Comparison of ENCODE assay signal across 19 cellular contexts in the genomic region with DNA sequence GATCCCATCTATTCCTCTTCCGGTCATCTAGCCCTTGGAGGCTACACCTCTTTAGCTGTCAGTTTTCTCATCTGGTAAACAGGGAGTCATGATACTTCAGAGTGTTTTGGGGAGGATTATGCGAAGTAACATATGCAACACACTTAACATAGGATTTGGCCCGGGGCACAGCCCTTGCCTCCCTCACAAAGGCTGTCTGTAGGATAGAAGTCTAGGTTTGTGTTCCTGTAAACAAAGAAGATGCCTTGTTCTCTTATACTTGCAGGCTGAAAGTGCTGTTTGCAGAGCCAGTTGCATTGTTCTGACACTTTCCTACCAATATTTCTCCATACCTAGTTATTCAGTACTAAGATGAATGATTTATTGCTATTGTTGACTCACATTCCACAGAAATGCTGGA. TPM values are rescaled to one million over a fixed set of nuclear protein-coding genes. Genes with fewer than 3 reads are reported as not detected.
DNase-seq lines count a peak whose midpoint lies in the region; ATAC-seq and TF ChIP-seq lines count a peak whose summit lies in the region.
"Had no signal": no experiment of that assay in that cellular context is flagged by ENCODE, and none has a peak within 500 bp of the region (broad histone marks: within the 10 kb centered on the region; RNA-seq: fewer than 3 reads in every experiment).

No MANE protein-coding gene starts in this region.

- DNase-seq in SK-N-MC (ENCODE audit: low read depth, low spot score) = no peak
- DNase-seq in islet precursor cell = peak; percentile 64
- DNase-seq in smooth muscle cell (lab: John Stamatoyannopoulos, UW; ENCODE audit: unreplicated experiment) = no peak
- no peak for DNase-seq in GM13976 (ENCODE audit: low spot score)
- no peak for DNase-seq in upper lobe of right lung
- DNase-seq: BE2C; CD4-positive, alpha-beta T cell; KBM-7; NCI-H1436; NCI-H2029; NCI-H2171 treated with DMSO at 0.1 percent for 48 hours; NCI-H446 treated with DMSO at 0.1 percent for 48 hours; NCI-H82; SK-N-SH; T-helper 1 cell had no signal

- in situ Hi-C loops in GM13976 (cut with MboI; ENCODE audit: low sequenced_read_pairs, unreplicated experiment) = no loop called here

- TF ChIP-seq CTCF in smooth muscle cell (IDR thresholded peaks at IDR 0.05; ENCODE audit: borderline replicate concordance, insufficient read depth, poor library complexity, severe bottlenecking) (no peak), GM13976 (IDR thresholded peaks at IDR 0.05; ENCODE audit: borderline replicate concordance, control extremely low read depth, extremely low read depth, insufficient read depth, missing control alignments) (no peak), upper lobe of right lung (IDR thresholded peaks at IDR 0.05) (no peak)

- no peaks in the 10 kb centered on the region for H4K20me1 ChIP-seq in smooth muscle cell (ENCODE audit: low read depth)

- H3K4me3 ChIP-seq in HUES64 (ENCODE audit: low read length) (no peak overlapping the region; the same call in 1 of the 2 replicates), SK-N-MC (no peak overlapping the region), smooth muscle cell (no peak overlapping the region), upper lobe of right lung (no peak overlapping the region)

- H3K9ac ChIP-seq in HUES64 (ENCODE audit: low read depth, low read length) (no peak overlapping the region), SK-N-MC (ENCODE audit: insufficient read length) (no peak overlapping the region), smooth muscle cell (ENCODE audit: low read depth) (no peak overlapping the region)
- H3K9ac ChIP-seq: SK-N-SH had no signal

- H2AFZ ChIP-seq in smooth muscle cell (ENCODE audit: low read depth) = no peak overlapping the region

- intact Hi-C loops in upper lobe of right lung (cut with DNase I) = no loop called here

- H3K36me3 ChIP-seq in HUES64 (ENCODE audit: insufficient read depth, low read length) (peaks cover 13% of the 10 kb centered on the region; the same call in 1 of the 2 replicates), SK-N-MC (ENCODE audit: insufficient read depth, low read length) (no peaks in the 10 kb centered on the region), smooth muscle cell (ENCODE audit: low read depth) (no peaks in the 10 kb centered on the region), upper lobe of right lung (no peaks in the 10 kb centered on the region)
- H3K36me3 ChIP-seq: BE2C had no signal

- WGBS in HUES64 = 81% methylated on average over 2 of the region's 3 CpGs
- WGBS in smooth muscle cell (ENCODE audit: low lambda C conversion rate) = 60% methylated on average over 3 of the region's 3 CpGs

- H3K27me3 ChIP-seq in HUES64 (ENCODE audit: insufficient read depth, low read length) (no peaks in the 10 kb centered on the region), smooth muscle cell (ENCODE audit: low read depth) (peaks cover 7% of the 10 kb centered on the region), upper lobe of right lung (no peaks in the 10 kb centered on the region)

- H3K4me2 ChIP-seq in smooth muscle cell = no peak overlapping the region
- H3K4me2 ChIP-seq: SK-N-SH had no signal

- H3K4me1 ChIP-seq in HUES64 (ENCODE audit: insufficient read depth, low read length) = peaks cover 43% of the 10 kb centered on the region
- peaks cover 25% of the 10 kb centered on the region for H3K4me1 ChIP-seq in smooth muscle cell (ENCODE audit: low read depth)
- no peaks in the 10 kb centered on the region for H3K4me1 ChIP-seq in upper lobe of right lung
- H3K4me1 ChIP-seq: BE2C had no signal

- H3K27ac ChIP-seq in HUES64 (ENCODE audit: low read depth, low read length) (peak overlapping the region; percentile 69; the same call in 1 of the 2 replicates), SK-N-MC (peak overlapping the region; percentile 27; the same call in 1 of the 2 replicates), smooth muscle cell (ENCODE audit: low read depth) (no peak overlapping the region), upper lobe of right lung (no peak overlapping the region)
- H3K27ac ChIP-seq: HL-60 had no signal

- H3K9me3 ChIP-seq in HUES64 (ENCODE audit: insufficient read depth, low read depth, low read length) (no peaks in the 10 kb centered on the region), SK-N-MC (ENCODE audit: low read depth, low read length) (no peaks in the 10 kb centered on the region), smooth muscle cell (replicated peaks; ENCODE audit: low read depth) (no peaks in the 10 kb centered on the region), upper lobe of right lung (no peaks in the 10 kb centered on the region)
- H3K9me3 ChIP-seq: BE2C, SK-N-SH had no signal

- no peaks in the 10 kb centered on the region for H3F3A ChIP-seq in smooth muscle cell (ENCODE audit: low read depth)

- no peaks in the 10 kb centered on the region for H3K79me2 ChIP-seq in smooth muscle cell (ENCODE audit: low read depth)

- ATAC-seq in HG02763 (IDR thresholded peaks at IDR 0.05; ENCODE audit: unreplicated experiment) (no peak), upper lobe of right lung (no peak)
- ATAC-seq: Right ventricle myocardium inferior had no signal

RNA-seq across cellular contexts. Expression of a gene that starts 2.2 kb away (rescaled TPM):
- polyA plus RNA-seq in HUES64 (2013, experiment 1 of 2) = 39.9 TPM
- polyA plus RNA-seq in HUES64 (2013, experiment 2 of 2) = 47.2 TPM
- 0.09 and 1.7 TPM in 2 replicates for total RNA-seq in smooth muscle cell
- not detected in 2 replicates for polyA plus RNA-seq in smooth muscle cell
- total RNA-seq in upper lobe of right lung = not detected
- total RNA-seq: CD4-positive, alpha-beta T cell; Right ventricle myocardium inferior had no signal
- polyA plus RNA-seq: SK-N-SH had no signal

Comparison
In these comparisons a context has a peak if more than half of its experiments do, and no peak if none do; other contexts are left out.
1. H3K27ac ChIP-seq: peak in HUES64 (single experiment) and SK-N-MC (single experiment); none in smooth muscle cell (single experiment) and upper lobe of right lung (single experiment).